In genomic region chr12:121451931-121452330, GRCh38 we compare ENCODE assay signal across 13 cellular contexts. TPM values are rescaled to one million over a fixed set of nuclear protein-coding genes. Genes with fewer than 3 reads are reported as not detected.
DNase-seq lines count a peak whose midpoint lies in the region; ATAC-seq and TF ChIP-seq lines count a peak whose summit lies in the region.
"Had no signal": no experiment of that assay in that cellular context is flagged by ENCODE, and none has a peak within 500 bp of the region (broad histone marks: within the 10 kb centered on the region; RNA-seq: fewer than 3 reads in every experiment).

No MANE protein-coding gene starts in this region.

- peaks cover 20% of the 10 kb centered on the region for H4K20me1 ChIP-seq in SK-N-SH (ENCODE audit: insufficient read depth)

- H3K4me1 ChIP-seq in colonic mucosa, result peaks cover 8% of the 10 kb centered on the region
- no peaks in the 10 kb centered on the region for H3K4me1 ChIP-seq in naive thymus-derived CD4-positive, alpha-beta T cell (ENCODE audit: control insufficient read depth in 2 of 2, insufficient read depth in 2 of 2, low read length in 2 of 2)
- peaks cover 0 to 3% of the 10 kb centered on the region in 2 experiments; a peak in 1 of 4 replicates for H3K4me1 ChIP-seq in SK-N-SH (ENCODE audit: control insufficient read depth in 1 of 2, insufficient read depth in 2 of 2, low read depth in 1 of 2, low read length in 1 of 2)
- H3K4me1 ChIP-seq: parathyroid adenoma had no signal

- H3F3A ChIP-seq in SK-N-SH (replicated peaks; ENCODE audit: insufficient read depth), result peaks cover 4% of the 10 kb centered on the region

- H3K79me2 ChIP-seq in SK-N-SH (ENCODE audit: insufficient read depth), result peaks cover 44% of the 10 kb centered on the region

- WGBS in SK-N-SH (ENCODE audit: low lambda C conversion rate), result 78% methylated on average over 5 of the region's 5 CpGs

- no peaks in the 10 kb centered on the region for H3K9me2 ChIP-seq in SK-N-SH

- DNase-seq in stimulated activated CD4-positive, alpha-beta T cell treated with anti-CD3 and anti-CD28 coated beads, Interleukin-15, amount 100 ng/mL, for 24 hours, result peak; percentile 31
- DNase-seq in stimulated activated CD4-positive, alpha-beta T cell treated with anti-CD3 and anti-CD28 coated beads, Interleukin-4, amount 100 ng/mL, for 4 hours, result no peak
- DNase-seq in colonic mucosa, result no peak
- no peak for DNase-seq in naive thymus-derived CD4-positive, alpha-beta T cell
- DNase-seq in COLO668 (lab: John Stamatoyannopoulos, UW; ENCODE audit: unreplicated experiment), result no peak
- no peak for DNase-seq in SK-N-SH
- DNase-seq: CD8-positive, alpha-beta T cell; glutamatergic neuron; NCI-H510A treated with DMSO at 0.1 percent for 48 hours had no signal

- H2AFZ ChIP-seq in SK-N-SH (ENCODE audit: low read depth), result no peak overlapping the region
- H2AFZ ChIP-seq: parathyroid adenoma had no signal

- H3K27ac ChIP-seq in colonic mucosa (peak overlapping the region; percentile 78), SK-N-SH (ENCODE audit: low read depth in 2 of 2, low read length in 1 of 2) (no peak overlapping the region)
- H3K27ac ChIP-seq in naive thymus-derived CD4-positive, alpha-beta T cell (ENCODE audit: low read depth, low read length), result no peak overlapping the region
- H3K27ac ChIP-seq: parathyroid adenoma, VCaP had no signal

- H3K27ac Mint-ChIP-seq in naive thymus-derived CD4-positive, alpha-beta T cell, result peak overlapping the region in 4 of 9 donors; percentile 26 to 54 (median 36)
- H3K27ac Mint-ChIP-seq: CD8-positive, alpha-beta T cell had no signal

- H3K9me3 Mint-ChIP-seq in naive thymus-derived CD4-positive, alpha-beta T cell, result peaks cover 0 to 2% (median 0%) of the 10 kb centered on the region in 11 donors
- H3K9me3 Mint-ChIP-seq: CD8-positive, alpha-beta T cell had no signal

- peaks cover 0 to 21% (median 5%) of the 10 kb centered on the region in 5 donors for H3K36me3 Mint-ChIP-seq in naive thymus-derived CD4-positive, alpha-beta T cell

- H3K9me3 ChIP-seq in colonic mucosa (no peaks in the 10 kb centered on the region), SK-N-SH (no peaks in the 10 kb centered on the region)
- no peaks in the 10 kb centered on the region for H3K9me3 ChIP-seq in naive thymus-derived CD4-positive, alpha-beta T cell (ENCODE audit: control insufficient read depth in 2 of 3, low read length in 3 of 3)

- no peaks in the 10 kb centered on the region for H3K27me3 ChIP-seq in colonic mucosa
- no peaks in the 10 kb centered on the region for H3K27me3 ChIP-seq in naive thymus-derived CD4-positive, alpha-beta T cell (ENCODE audit: control insufficient read depth in 2 of 2, insufficient read depth in 2 of 2, low read length in 2 of 2)
- H3K27me3 ChIP-seq in SK-N-SH (ENCODE audit: insufficient read depth), result no peaks in the 10 kb centered on the region

- H3K4me1 Mint-ChIP-seq in naive thymus-derived CD4-positive, alpha-beta T cell, result peaks cover 8 to 40% (median 28%) of the 10 kb centered on the region in 7 donors

- H3K9ac ChIP-seq in colonic mucosa (ENCODE audit: low read depth in 2 of 2, low read length in 2 of 2) (peak overlapping the region in 1 of 2 donors; percentile 49), SK-N-SH (no peak overlapping the region)
- H3K9ac ChIP-seq: parathyroid adenoma had no signal

- no peak overlapping the region for H3K4me2 ChIP-seq in SK-N-SH

- H3K4me3 Mint-ChIP-seq in naive thymus-derived CD4-positive, alpha-beta T cell, result peak overlapping the region in 1 of 10 donors; percentile 18
- H3K4me3 Mint-ChIP-seq: CD8-positive, alpha-beta T cell had no signal

- intact Hi-C loops in colonic mucosa (cut with DNase I), result no loop called here
- intact Hi-C loops in naive thymus-derived CD4-positive, alpha-beta T cell (cut with micrococcal nuclease), result no loop called here

- H3K4me3 ChIP-seq in colonic mucosa (peak overlapping the region; percentile 12), SK-N-SH (ENCODE audit: low read depth in 2 of 2, low read length in 1 of 2) (no peak overlapping the region)
- no peak overlapping the region for H3K4me3 ChIP-seq in naive thymus-derived CD4-positive, alpha-beta T cell (ENCODE audit: low read length)

- H3K36me3 ChIP-seq in colonic mucosa, result no peaks in the 10 kb centered on the region
- peaks cover 0 to 27% (median 0%) of the 10 kb centered on the region in 3 experiments for H3K36me3 ChIP-seq in naive thymus-derived CD4-positive, alpha-beta T cell (ENCODE audit: control insufficient read depth in 2 of 3, insufficient read depth in 3 of 3, low read length in 3 of 3)
- peaks cover 2 to 15% of the 10 kb centered on the region in 2 experiments for H3K36me3 ChIP-seq in SK-N-SH (replicated peaks in 1 of 2; ENCODE audit: control insufficient read depth in 1 of 2, insufficient read depth in 2 of 2, low read length in 1 of 2)

- peak; percentile 30 for ATAC-seq in naive thymus-derived CD4-positive, alpha-beta T cell
- ATAC-seq in GM19035 (IDR thresholded peaks at IDR 0.05; ENCODE audit: unreplicated experiment) (no peak), HG02970 (IDR thresholded peaks at IDR 0.05; ENCODE audit: low FRiP score, unreplicated experiment) (no peak)
- ATAC-seq: CD8-positive, alpha-beta T cell had no signal

- CTCF ChIA-PET in naive thymus-derived CD4-positive, alpha-beta T cell (lab: Charles Lee), result no interaction called here
- CTCF ChIA-PET in SK-N-SH (lab: Yijun Ruan, JAX), result interaction anchor here (1.8 to 8.1 kb wide), 2 partner anchors 9 to 117 kb away, joined by 6 to 46 read pairs; no protein-coding TSS in a partner anchor

- no peaks in the 10 kb centered on the region for H3K27me3 Mint-ChIP-seq in naive thymus-derived CD4-positive, alpha-beta T cell

- POLR2A ChIA-PET in naive thymus-derived CD4-positive, alpha-beta T cell (lab: Charles Lee), result no interaction called here
- POLR2A ChIA-PET in SK-N-SH (lab: Yijun Ruan, JAX), result no interaction called here

- no peak for TF ChIP-seq RAD21 in SK-N-SH (IDR thresholded peaks at IDR 0.05; ENCODE audit: low read length)

- TF ChIP-seq CTCF in colonic mucosa (IDR thresholded peaks at IDR 0.05), result no peak
- no peak for TF ChIP-seq CTCF in SK-N-SH (IDR thresholded peaks at IDR 0.05)

- TF ChIP-seq EP300 in SK-N-SH (IDR thresholded peaks at IDR 0.05; ENCODE audit: borderline replicate concordance in 1 of 2, low read depth in 1 of 2, low read length in 1 of 2), result no peak

TF ChIP-seq in SK-N-SH, 30 proteins besides CTCF, POLR2A, EP300 and RAD21:
- TF ChIP-seq NRF1 (IDR thresholded peaks at IDR 0.05; ENCODE audit: low read depth, low read length) (no peak), JUND (IDR thresholded peaks at IDR 0.05) (no peak), GATA2 (CRISPR knock-in tag; IDR thresholded peaks at IDR 0.05) (no peak), EZH2phosphoT487 (IDR thresholded peaks at IDR 0.05; ENCODE audit: borderline replicate concordance, low read depth) (no peak), RXRA (IDR thresholded peaks at IDR 0.05; ENCODE audit: borderline replicate concordance, low read depth) (no peak), USF1 (IDR thresholded peaks at IDR 0.05; ENCODE audit: borderline replicate concordance, low read depth) (no peak), TAF1 (IDR thresholded peaks at IDR 0.05; ENCODE audit: borderline replicate concordance, low read depth, low read length) (no peak), YY1 (IDR thresholded peaks at IDR 0.05; ENCODE audit: low read depth) (no peak), RFX5 (IDR thresholded peaks at IDR 0.05; ENCODE audit: low read length) (no peak), CHD2 (IDR thresholded peaks at IDR 0.05; ENCODE audit: low read length, partially characterized antibody) (no peak), GABPA (IDR thresholded peaks at IDR 0.05; ENCODE audit: low read depth) (no peak)

RNA-seq across cellular contexts. Expression of gene RNF34, which starts 52.0 kb away (rescaled TPM):
- 10 to 100 TPM; 39.7 to 53.3 TPM for total RNA-seq in colonic mucosa
- 10 to 100 TPM; 61.1 to 98.4 (median 81.7) TPM for total RNA-seq in naive thymus-derived CD4-positive, alpha-beta T cell
- polyA plus RNA-seq in naive thymus-derived CD4-positive, alpha-beta T cell, result 10 to 100 TPM; 42.5 to 74.4 TPM
- polyA plus RNA-seq in SK-N-SH (2012; rRNA removed), result 28.7 and 29.4 TPM in 2 replicates
- polyA plus RNA-seq in SK-N-SH (2012; cell fraction: cytosol; rRNA removed), result 26.7 and 29.0 TPM in 2 replicates
- 55.4 and 56.0 TPM in 2 replicates for polyA plus RNA-seq in SK-N-SH (2012; cell fraction: nucleus; rRNA removed)
